9 cellular contexts compared by ENCODE assay signal in the genomic region with DNA sequence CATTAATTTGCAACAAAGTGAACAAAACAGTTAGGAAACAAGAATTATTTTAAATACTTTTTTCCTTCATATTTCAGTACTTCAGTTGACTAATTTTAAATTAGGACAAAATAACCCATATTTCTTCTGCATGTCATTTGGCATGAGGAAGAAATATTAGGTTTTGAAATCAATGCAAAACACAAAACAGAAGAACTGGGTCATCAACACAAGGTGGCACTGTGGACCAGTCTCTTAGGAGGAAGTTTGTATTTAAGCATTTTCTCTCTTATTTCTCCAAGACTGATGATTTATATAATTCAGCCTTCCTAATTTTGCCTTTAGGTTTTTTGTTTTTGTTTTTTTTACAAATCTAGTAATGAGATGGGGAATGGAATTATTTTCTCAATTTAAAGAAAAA.
DNase-seq lines count a peak whose midpoint lies in the region; ATAC-seq and TF ChIP-seq lines count a peak whose summit lies in the region.
"Had no signal": no experiment of that assay in that cellular context is flagged by ENCODE, and none has a peak within 500 bp of the region (broad histone marks: within the 10 kb centered on the region; RNA-seq: fewer than 3 reads in every experiment).

No MANE protein-coding gene starts in this region.

- H3K4me3 ChIP-seq in H7 (ENCODE audit: insufficient read depth, low read depth, low read length) (no peak overlapping the region), endodermal cell (ENCODE audit: low read length) (no peak overlapping the region), coronary artery (no peak overlapping the region)

- POLR2A ChIA-PET in activated CD4-positive, alpha-beta memory T cell treated with anti-CD3 and anti-CD28 coated beads, Interleukin-2, amount 10 ng/mL, durations not matched to agents 7 days and 5 days (lab: Charles Lee) = no interaction called here

- no peaks in the 10 kb centered on the region for H3K4me1 ChIP-seq in endodermal cell (ENCODE audit: control insufficient read depth, insufficient read depth, low read length)

- CTCF ChIA-PET in activated CD4-positive, alpha-beta memory T cell treated with anti-CD3 and anti-CD28 coated beads, Interleukin-2, amount 10 ng/mL, durations not matched to agents 7 days and 5 days (lab: Charles Lee) = no interaction called here

- H3K27me3 Mint-ChIP-seq in endodermal cell (ENCODE audit: insufficient read depth) (no peaks in the 10 kb centered on the region), osteocyte (ENCODE audit: unreplicated experiment) (no peaks in the 10 kb centered on the region)
- no peaks in the 10 kb centered on the region for H3K27me3 Mint-ChIP-seq in activated CD4-positive, alpha-beta memory T cell treated with anti-CD3 and anti-CD28 coated beads, Interleukin-2, amount 10 ng/mL, durations not matched to agents 7 days and 5 days
- H3K27me3 Mint-ChIP-seq: activated B cell treated with CpG ODN at 0.5 μM for 24 hours had no signal

- H3K27ac Mint-ChIP-seq in endodermal cell = no peak overlapping the region
- no peak overlapping the region for H3K27ac Mint-ChIP-seq in osteocyte (ENCODE audit: unreplicated experiment)
- no peak overlapping the region for H3K27ac Mint-ChIP-seq in activated CD4-positive, alpha-beta memory T cell treated with anti-CD3 and anti-CD28 coated beads, Interleukin-2, amount 10 ng/mL, durations not matched to agents 7 days and 5 days
- H3K27ac Mint-ChIP-seq: activated B cell treated with CpG ODN at 0.5 μM for 24 hours had no signal

- DNase-seq in EH (ENCODE audit: low read depth) (peak; percentile 52), H7 (peak; percentile 19), NCI-H69 (lab: John Stamatoyannopoulos, UW) (peak; percentile 88), endodermal cell (no peak), osteocyte (ENCODE audit: extremely low spot score, unreplicated experiment) (no peak), coronary artery (ENCODE audit: low spot score) (no peak)
- no peak for DNase-seq in activated CD4-positive, alpha-beta memory T cell treated with anti-CD3 and anti-CD28 coated beads, Interleukin-2, amount 10 ng/mL, durations not matched to agents 7 days and 5 days
- DNase-seq: activated B cell treated with CpG ODN at 0.5 μM for 24 hours had no signal

- peaks cover 10% of the 10 kb centered on the region for H3K9me3 ChIP-seq in endodermal cell (ENCODE audit: control insufficient read depth, low read length)

- H3K27me3 ChIP-seq in H7 (ENCODE audit: control insufficient read depth, insufficient read depth, low read length) (no peaks in the 10 kb centered on the region), endodermal cell (ENCODE audit: control insufficient read depth, insufficient read depth, low read length, poor library complexity, severe bottlenecking) (no peaks in the 10 kb centered on the region)

- peaks cover 7% of the 10 kb centered on the region for H3K4me1 Mint-ChIP-seq in endodermal cell
- H3K4me1 Mint-ChIP-seq in osteocyte (ENCODE audit: unreplicated experiment) = peaks cover 4% of the 10 kb centered on the region
- H3K4me1 Mint-ChIP-seq in activated CD4-positive, alpha-beta memory T cell treated with anti-CD3 and anti-CD28 coated beads, Interleukin-2, amount 10 ng/mL, durations not matched to agents 7 days and 5 days = no peaks in the 10 kb centered on the region
- H3K4me1 Mint-ChIP-seq: activated B cell treated with CpG ODN at 0.5 μM for 24 hours had no signal

- H3K36me3 ChIP-seq in H7 (replicated peaks; ENCODE audit: control insufficient read depth, insufficient read depth, low read length) (no peaks in the 10 kb centered on the region), endodermal cell (ENCODE audit: control insufficient read depth, insufficient read depth, low read length) (no peaks in the 10 kb centered on the region)

- H3K9me3 Mint-ChIP-seq in endodermal cell (peaks cover 2% of the 10 kb centered on the region), osteocyte (ENCODE audit: unreplicated experiment) (no peaks in the 10 kb centered on the region)
- no peaks in the 10 kb centered on the region for H3K9me3 Mint-ChIP-seq in activated CD4-positive, alpha-beta memory T cell treated with anti-CD3 and anti-CD28 coated beads, Interleukin-2, amount 10 ng/mL, durations not matched to agents 7 days and 5 days
- H3K9me3 Mint-ChIP-seq: activated B cell treated with CpG ODN at 0.5 μM for 24 hours had no signal

- no peaks in the 10 kb centered on the region for H3K36me3 Mint-ChIP-seq in endodermal cell (ENCODE audit: low read depth)
- peaks cover 2% of the 10 kb centered on the region for H3K36me3 Mint-ChIP-seq in osteocyte (ENCODE audit: unreplicated experiment)
- H3K36me3 Mint-ChIP-seq in activated CD4-positive, alpha-beta memory T cell treated with anti-CD3 and anti-CD28 coated beads, Interleukin-2, amount 10 ng/mL, durations not matched to agents 7 days and 5 days (ENCODE audit: low read depth) = no peaks in the 10 kb centered on the region

- H3K9ac ChIP-seq in endodermal cell (ENCODE audit: extremely low read depth, low read length, poor library complexity, severe bottlenecking) = no peak overlapping the region

- H3K27ac ChIP-seq in endodermal cell (ENCODE audit: low read depth, low read length) (no peak overlapping the region), coronary artery (no peak overlapping the region)

- H3K4me3 Mint-ChIP-seq in endodermal cell (no peak overlapping the region), osteocyte (ENCODE audit: unreplicated experiment) (no peak overlapping the region)
- no peak overlapping the region for H3K4me3 Mint-ChIP-seq in activated CD4-positive, alpha-beta memory T cell treated with anti-CD3 and anti-CD28 coated beads, Interleukin-2, amount 10 ng/mL, durations not matched to agents 7 days and 5 days
- H3K4me3 Mint-ChIP-seq: activated B cell treated with CpG ODN at 0.5 μM for 24 hours had no signal

- TF ChIP-seq CTCF in endodermal cell (conservative IDR thresholded peaks at IDR 0.05) (peak; percentile 90), osteocyte (IDR thresholded peaks at IDR 0.05) (peak; percentile 81), coronary artery (IDR thresholded peaks at IDR 0.05) (no peak)

- no peak for ATAC-seq in GM21786 (IDR thresholded peaks at IDR 0.05; ENCODE audit: unreplicated experiment)

Comparison
In these comparisons a context has a peak if more than half of its experiments do, and no peak if none do; other contexts are left out.
1. DNase-seq: peak in EH (single experiment), H7 (single experiment) and NCI-H69 (single experiment); none in endodermal cell (single experiment), osteocyte (single experiment), coronary artery (single experiment) and activated CD4-positive, alpha-beta memory T cell treated with anti-CD3 and anti-CD28 coated beads, Interleukin-2, amount 10 ng/mL, durations not matched to agents 7 days and 5 days (single experiment).